8 cellular contexts compared by ENCODE assay signal in genomic region chrX:12975670-12975965, GRCh38. TPM values are rescaled to one million over a fixed set of nuclear protein-coding genes. Genes with fewer than 3 reads are reported as not detected.
DNase-seq lines count a peak whose midpoint lies in the region; ATAC-seq, FAIRE-seq and TF ChIP-seq lines count a peak whose summit lies in the region.

No MANE protein-coding gene starts in this region.

- CTCF ChIA-PET in H1 (lab: Charles Lee; ENCODE audit: partially characterized antibody): interaction anchor here (0.6 kb wide), 1 partner anchor 332 kb away, joined by 3 read pairs; no protein-coding TSS in a partner anchor

- peak overlapping the region; percentile 97 for H3K27ac ChIP-seq in DND-41 (ENCODE audit: low read length)
- peak overlapping the region; percentile 91 for H3K27ac ChIP-seq in H1 (ENCODE audit: low read depth, low read length)

- peak overlapping the region; percentile 73; the same call in 1 of the 2 replicates for H4K8ac ChIP-seq in H1 (ENCODE audit: extremely low read depth, insufficient read depth, low read length)

- no peak overlapping the region for H3K56ac ChIP-seq in H1 (replicated peaks; ENCODE audit: insufficient read length, low read depth, low read length)

- DNase-seq in DND-41 (no peak), NCI-H2227 (lab: John Stamatoyannopoulos, UW; ENCODE audit: unreplicated experiment) (peak; percentile 64), H1 (ENCODE audit: low read depth in 1 of 2, low spot score in 2 of 2) (no peak), GOT3 (lab: John Stamatoyannopoulos, UW) (no peak)
- no peak for DNase-seq in stimulated activated CD4-positive, alpha-beta T cell treated with anti-CD3 and anti-CD28 coated beads, Interleukin-4, amount 100 ng/mL, for 24 hours
- DNase-seq in activated CD4-positive, CD25-positive, alpha-beta regulatory T cell treated with anti-CD3 and anti-CD28 coated beads, Interleukin-2, amount 50 U/mL, for 72 hours: no peak

- H4K20me1 ChIP-seq in DND-41 (ENCODE audit: insufficient read depth, low read length) (peaks cover 10% of the 10 kb centered on the region), H1 (replicated peaks in 1 of 2; ENCODE audit: control insufficient read depth in 1 of 2, insufficient read depth in 2 of 2, low read length in 2 of 2) (no peaks in the 10 kb centered on the region)

- no peak overlapping the region for H3K4ac ChIP-seq in H1 (replicated peaks; ENCODE audit: insufficient read length, low read depth, low read length)

- peaks cover 31% of the 10 kb centered on the region for H3K36me3 ChIP-seq in DND-41 (ENCODE audit: insufficient read depth, low read length)
- peaks cover 0 to 27% (median 4%) of the 10 kb centered on the region in 4 experiments; a peak in 3 of 8 replicates for H3K36me3 ChIP-seq in H1 (ENCODE audit: control insufficient read depth in 2 of 4, insufficient read depth in 4 of 4, low read length in 3 of 4)

- H3K9me3 ChIP-seq in DND-41 (ENCODE audit: insufficient read depth, low read length, severe bottlenecking): no peaks in the 10 kb centered on the region
- no peaks in the 10 kb centered on the region for H3K9me3 ChIP-seq in H1 (ENCODE audit: insufficient read depth in 2 of 2, low read depth in 1 of 2, low read length in 1 of 2)

- H3K4me3 ChIP-seq in DND-41 (ENCODE audit: low read depth in 1 of 2, low read length in 2 of 2) (peak overlapping the region; percentile 78), H1 (ENCODE audit: extremely low read depth in 1 of 4, insufficient read depth in 2 of 4, low read depth in 3 of 4, low read length in 4 of 4) (peak overlapping the region; percentile 82 to 100 (median 88))

- H2BK20ac ChIP-seq in H1 (ENCODE audit: low read length): no peak overlapping the region

- H2BK5ac ChIP-seq in H1 (ENCODE audit: low read depth, low read length): peak overlapping the region; percentile 52; the same call in 1 of the 2 replicates

- H3K27me3 ChIP-seq in DND-41 (ENCODE audit: insufficient read depth, low read length, poor library complexity): no peaks in the 10 kb centered on the region
- no peaks in the 10 kb centered on the region for H3K27me3 ChIP-seq in H1 (replicated peaks in 1 of 4; ENCODE audit: control insufficient read depth in 3 of 4, extremely low read depth in 1 of 4, insufficient read depth in 3 of 4, low read length in 3 of 4)

- H3K4me3 Mint-ChIP-seq in nephron: peak overlapping the region; percentile 93 to 98 (median 98)

- peaks cover 21% of the 10 kb centered on the region for H3K9me3 Mint-ChIP-seq in nephron

- H3K4me2 ChIP-seq in DND-41 (ENCODE audit: insufficient read depth, low read length) (peak overlapping the region; percentile 13; the same call in 1 of the 2 replicates), H1 (ENCODE audit: insufficient read depth in 1 of 2, low read depth in 2 of 2, low read length in 2 of 2) (peak overlapping the region; percentile 55 to 63; a peak in 3 of 4 replicates)

- no peaks in the 10 kb centered on the region for H3K23me2 ChIP-seq in H1 (ENCODE audit: low read depth, low read length)

- peak overlapping the region; percentile 89 to 99 (median 98) for H3K27ac Mint-ChIP-seq in nephron

- H3K4me1 ChIP-seq in DND-41 (ENCODE audit: insufficient read depth, low read length): peaks cover 45% of the 10 kb centered on the region
- H3K4me1 ChIP-seq in H1 (replicated peaks in 1 of 4; ENCODE audit: control insufficient read depth in 3 of 4, insufficient read depth in 4 of 4, low read length in 3 of 4): peaks cover 0 to 10% (median 1%) of the 10 kb centered on the region in 4 experiments; a peak in 4 of 7 replicates

- H2BK12ac ChIP-seq in H1 (ENCODE audit: low read depth, low read length): no peak overlapping the region

- H3K79me2 ChIP-seq in DND-41 (ENCODE audit: insufficient read depth, low read length) (peaks cover 80% of the 10 kb centered on the region), H1 (ENCODE audit: control insufficient read depth in 1 of 2, insufficient read depth in 2 of 2, low read length in 2 of 2) (peaks cover 0 to 26% of the 10 kb centered on the region in 2 experiments; a peak in 3 of 4 replicates)

- TF ChIP-seq CTCF in DND-41 (IDR thresholded peaks at IDR 0.05; ENCODE audit: borderline replicate concordance, extremely low read depth, low read length, poor library complexity, severe bottlenecking): no peak
- TF ChIP-seq CTCF in H1 (IDR thresholded peaks at IDR 0.05; ENCODE audit: control extremely low read depth in 1 of 3, insufficient read depth in 1 of 3, low read depth in 1 of 3, low read length in 3 of 3): no peak
- TF ChIP-seq CTCF in nephron (IDR thresholded peaks at IDR 0.05; ENCODE audit: unreplicated experiment in 3 of 3): no peak

- no peak for TF ChIP-seq EP300 in H1 (IDR thresholded peaks at IDR 0.05; ENCODE audit: borderline replicate concordance in 1 of 2, low read depth in 2 of 2, low read length in 2 of 2)

- H3K27me3 Mint-ChIP-seq in nephron (ENCODE audit: low read depth): peaks cover 4% of the 10 kb centered on the region

- no peak overlapping the region for H2AFZ ChIP-seq in DND-41 (ENCODE audit: low read depth, low read length)
- H2AFZ ChIP-seq in H1 (ENCODE audit: low read length): no peak overlapping the region

- peaks cover 45% of the 10 kb centered on the region for H3K4me1 Mint-ChIP-seq in nephron

- no peak for TF ChIP-seq RAD21 in H1 (IDR thresholded peaks at IDR 0.05 in 1 of 2, conservative IDR thresholded peaks at IDR 0.05 in 1 of 2; ENCODE audit: low read depth in 2 of 2, low read length in 2 of 2)

- no peak overlapping the region for H3K14ac ChIP-seq in H1 (ENCODE audit: insufficient read length)

- no peak for ATAC-seq in DND-41 (ENCODE audit: insufficient read depth, low read depth)
- ATAC-seq in GM19328 (IDR thresholded peaks at IDR 0.05; ENCODE audit: unreplicated experiment): no peak

- H3K18ac ChIP-seq in H1 (ENCODE audit: extremely low read depth, low read length): peak overlapping the region; percentile 60; the same call in 1 of the 2 replicates

- 0% methylated on average over 25 of the region's 26 CpGs; no CpG with 5 or more reads in 1 of the 2 experiments for WGBS in H1 (ENCODE audit: extremely low coverage in 1 of 2, insufficient coverage in 1 of 2, insufficient read length in 1 of 2, insufficient replicate concordance in 2 of 2, low coverage in 1 of 2, low lambda C conversion rate in 2 of 2, missing lambda C conversion rate in 1 of 2), 2 experiments

- no peaks in the 10 kb centered on the region for H3K79me1 ChIP-seq in H1 (ENCODE audit: low read depth, low read length)

- no peak; a peak in 1 of 3 replicates for TF ChIP-seq POLR2A in H1 (IDR thresholded peaks at IDR 0.05; ENCODE audit: control extremely low read depth in 1 of 2, low read depth in 2 of 2, low read length in 2 of 2)

- H3K23ac ChIP-seq in H1 (ENCODE audit: insufficient read length): no peak overlapping the region

- peak overlapping the region; percentile 98 for H3K9ac ChIP-seq in DND-41 (ENCODE audit: low read depth, low read length)
- peak overlapping the region; percentile 77 to 98 (median 93) for H3K9ac ChIP-seq in H1 (replicated peaks in 1 of 4; ENCODE audit: extremely low read depth in 1 of 4, low read depth in 3 of 4, low read length in 3 of 4)

- POLR2A ChIA-PET in H1 (lab: Charles Lee; ENCODE audit: partially characterized antibody): interaction anchor here (0.7 to 4.4 kb wide), 29 partner anchors 9 to 520 kb away, joined by 3 to 20 read pairs (median 5); no protein-coding TSS in a partner anchor

- FAIRE-seq in H1 (lab: Jason Lieb, UNC): no peak

- H4K5ac ChIP-seq in H1 (ENCODE audit: insufficient read length, low read depth, low read length): no peak overlapping the region

- no peak overlapping the region for H4K91ac ChIP-seq in H1 (replicated peaks; ENCODE audit: insufficient read length, low read length)

- no peak overlapping the region for H2BK120ac ChIP-seq in H1 (replicated peaks; ENCODE audit: low read depth, low read length)

- H3K36me3 Mint-ChIP-seq in nephron (ENCODE audit: low read depth): peaks cover 31% of the 10 kb centered on the region

- H2AK5ac ChIP-seq in H1 (ENCODE audit: low read depth, low read length): no peak overlapping the region

- no peak overlapping the region for H2BK15ac ChIP-seq in H1 (ENCODE audit: low read length)

TF ChIP-seq in H1, 55 proteins besides CTCF, POLR2A, EP300 and RAD21:
- TF ChIP-seq YY1 (IDR thresholded peaks at IDR 0.05; ENCODE audit: low read depth, low read length) (no peak), MAX (IDR thresholded peaks at IDR 0.05) (no peak), CBX5 (IDR thresholded peaks at IDR 0.05; ENCODE audit: low read depth, low read length) (no peak)

RNA-seq across cellular contexts. Expression of gene TMSB4X, which starts 0.7 kb away (rescaled TPM):
- total RNA-seq in H1 (2021; fragmentation: NEBNext Ultra II Directional; extraction: Animal tissue kit (Norgen Biotek cat#: 25700)): 2,063 and 2,127 TPM in 2 replicates
- 898 and 2,112 TPM in 2 replicates for polyA plus RNA-seq in H1 (2011; rRNA removed)
- 2,037 TPM for polyA plus RNA-seq in H1 (2011; cell fraction: cytosol; rRNA removed)
- polyA plus RNA-seq in H1 (2011; cell fraction: nucleus; rRNA removed): 1,449 TPM
- 3,988 to 5,303 TPM (median 4,778 TPM) in 4 replicates for polyA plus RNA-seq in H1 (2012, experiment 1 of 2)
- 2,070 TPM for polyA plus RNA-seq in H1 (2012, experiment 2 of 2)
- 2,940 TPM for polyA plus RNA-seq in H1 (2013, experiment 1 of 2)
- 3,080 TPM for polyA plus RNA-seq in H1 (2013, experiment 2 of 2)
- 1,070 and 1,196 TPM in 2 replicates for polyA minus RNA-seq in H1 (2011; rRNA and poly(A)+ RNA removed)
- 423 TPM for polyA minus RNA-seq in H1 (2011; cell fraction: cytosol; rRNA and poly(A)+ RNA removed)
- polyA minus RNA-seq in H1 (2011; cell fraction: nucleus; rRNA and poly(A)+ RNA removed): 584 TPM
